1 cellular context compared by ENCODE assay signal in the genomic region with DNA sequence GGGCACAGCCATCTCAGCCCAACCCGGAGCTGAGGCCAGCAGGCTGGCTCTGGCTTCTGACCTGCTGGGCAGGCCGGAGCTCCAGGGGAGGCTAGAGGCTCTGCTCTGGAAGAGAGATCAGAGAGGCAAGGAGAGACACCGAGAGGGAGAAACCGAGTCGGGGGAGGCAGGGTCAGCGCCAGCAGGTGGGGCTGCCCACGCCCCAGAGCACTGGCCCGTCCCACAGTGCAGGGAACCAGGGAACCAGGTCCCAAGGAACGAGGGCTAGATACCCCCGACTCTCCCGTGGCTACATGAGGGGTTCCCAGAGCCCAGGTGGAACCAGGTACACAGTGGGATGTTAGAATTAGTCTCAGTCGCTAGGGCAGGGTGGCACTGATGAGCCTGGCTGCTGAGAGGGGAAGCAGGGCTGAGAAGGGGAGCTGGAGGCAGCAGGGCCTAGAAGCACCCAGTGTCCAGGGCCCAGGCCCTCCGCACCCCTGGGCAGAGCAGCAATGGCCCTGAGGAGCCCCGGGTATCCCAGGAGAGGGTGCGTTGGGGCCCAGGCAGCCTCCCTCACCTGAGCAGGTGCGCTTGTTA.
TF ChIP-seq lines count a peak whose summit lies in the region.

No MANE protein-coding gene starts in this region.

TF ChIP-seq in HepG2, 621 proteins besides CTCF, POLR2A, EP300 and RAD21:
- TF ChIP-seq AGO2 (optimal IDR thresholded peaks at IDR 0.05; ENCODE audit: low read depth, low read length) (peak; percentile 50), RBFOX2 (IDR thresholded peaks at IDR 0.05; ENCODE audit: low read depth, low read length) (peak; percentile 48; the same call in 1 of the 2 replicates)
- TF ChIP-seq, protein P1, sequence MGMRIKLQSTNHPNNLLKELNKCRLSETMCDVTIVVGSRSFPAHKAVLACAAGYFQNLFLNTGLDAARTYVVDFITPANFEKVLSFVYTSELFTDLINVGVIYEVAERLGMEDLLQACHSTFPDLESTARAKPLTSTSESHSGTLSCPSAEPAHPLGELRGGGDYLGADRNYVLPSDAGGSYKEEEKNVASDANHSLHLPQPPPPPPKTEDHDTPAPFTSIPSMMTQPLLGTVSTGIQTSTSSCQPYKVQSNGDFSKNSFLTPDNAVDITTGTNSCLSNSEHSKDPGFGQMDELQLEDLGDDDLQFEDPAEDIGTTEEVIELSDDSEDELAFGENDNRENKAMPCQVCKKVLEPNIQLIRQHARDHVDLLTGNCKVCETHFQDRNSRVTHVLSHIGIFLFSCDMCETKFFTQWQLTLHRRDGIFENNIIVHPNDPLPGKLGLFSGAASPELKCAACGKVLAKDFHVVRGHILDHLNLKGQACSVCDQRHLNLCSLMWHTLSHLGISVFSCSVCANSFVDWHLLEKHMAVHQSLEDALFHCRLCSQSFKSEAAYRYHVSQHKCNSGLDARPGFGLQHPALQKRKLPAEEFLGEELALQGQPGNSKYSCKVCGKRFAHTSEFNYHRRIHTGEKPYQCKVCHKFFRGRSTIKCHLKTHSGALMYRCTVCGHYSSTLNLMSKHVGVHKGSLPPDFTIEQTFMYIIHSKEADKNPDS (CRISPR knock-in tag; IDR thresholded peaks at IDR 0.05): no peak
TF ChIP-seq in HepG2: peak in this region for 2.
